In genomic region chr2:200863655-200864205, GRCh38 we compare ENCODE assay signal across 6 cellular contexts. TPM values are rescaled to one million over a fixed set of nuclear protein-coding genes. Genes with fewer than 3 reads are reported as not detected.
DNase-seq lines count a peak whose midpoint lies in the region; ATAC-seq and TF ChIP-seq lines count a peak whose summit lies in the region.

No MANE protein-coding gene starts in this region.

- TF ChIP-seq CTCF in GM23338 (conservative IDR thresholded peaks at IDR 0.05; ENCODE audit: low read depth in 2 of 2) (no peak), WERI-Rb-1 (IDR thresholded peaks at IDR 0.05; ENCODE audit: low read depth, low read length) (no peak)

- peaks cover 24% of the 10 kb centered on the region for H3K4me1 ChIP-seq in BLaER1
- H3K4me1 ChIP-seq in GM23338 (ENCODE audit: insufficient read depth): peaks cover 18% of the 10 kb centered on the region

- peak overlapping the region; percentile 99 for H3K27ac Mint-ChIP-seq in GM23338

- H3K9me3 ChIP-seq in BLaER1 (no peaks in the 10 kb centered on the region), WERI-Rb-1 (ENCODE audit: severe bottlenecking) (no peaks in the 10 kb centered on the region)

- peak; percentile 3; the same call in 2 of the 3 replicates for ATAC-seq in GM23338

- peak overlapping the region; percentile 95; the same call in 1 of the 2 replicates for H2AFZ ChIP-seq in GM23338

- peaks cover 31% of the 10 kb centered on the region for H3K36me3 Mint-ChIP-seq in GM23338 (ENCODE audit: low read depth)

- H3K36me3 ChIP-seq in BLaER1 (peaks cover 23% of the 10 kb centered on the region), GM23338 (ENCODE audit: insufficient read depth) (peaks cover 20% of the 10 kb centered on the region), WERI-Rb-1 (peaks cover 50% of the 10 kb centered on the region)

- H4K20me1 ChIP-seq in BLaER1 (peaks cover 50% of the 10 kb centered on the region), GM23338 (replicated peaks; ENCODE audit: insufficient read depth) (peaks cover 14% of the 10 kb centered on the region; the same call in 1 of the 2 replicates)

- H3K9me2 ChIP-seq in GM23338 (ENCODE audit: insufficient read depth): no peaks in the 10 kb centered on the region

- H3K27me3 Mint-ChIP-seq in GM23338 (ENCODE audit: insufficient read depth, low read depth, poor library complexity): peaks cover 7% of the 10 kb centered on the region

- peak overlapping the region; percentile 99 for H3K4me3 Mint-ChIP-seq in GM23338

- no peaks in the 10 kb centered on the region for H3K9me3 Mint-ChIP-seq in GM23338

- peaks cover 17% of the 10 kb centered on the region for H3K4me1 Mint-ChIP-seq in GM23338

- peaks cover 52% of the 10 kb centered on the region for H3K79me2 ChIP-seq in GM23338 (replicated peaks; ENCODE audit: insufficient read depth)

- H3K4me2 ChIP-seq in BLaER1 (peak overlapping the region; percentile 87), GM23338 (peak overlapping the region; percentile 78)

- peak overlapping the region; percentile 100 for H3K9ac ChIP-seq in BLaER1

- no peak for DNase-seq in GM23338 (ENCODE audit: low spot score)
- no peak for DNase-seq in WERI-Rb-1
- DNase-seq in inferior parietal cortex (ENCODE audit: extremely low spot score): peak; percentile 71
- peak; percentile 85 for DNase-seq in ureter (ENCODE audit: low spot score)
- no peak for DNase-seq in GM19240 (ENCODE audit: insufficient read length, low spot score)

- H3K27ac ChIP-seq in BLaER1 (peak overlapping the region; percentile 100), GM23338 (ENCODE audit: low read depth) (peak overlapping the region; percentile 98), WERI-Rb-1 (peak overlapping the region; percentile 99)

- no peaks in the 10 kb centered on the region; the same call in 1 of the 2 replicates for H3F3A ChIP-seq in GM23338 (replicated peaks; ENCODE audit: low read depth)

- H3K4me3 ChIP-seq in BLaER1: peak overlapping the region; percentile 96
- H3K4me3 ChIP-seq in GM23338: peak overlapping the region; percentile 85
- peak overlapping the region; percentile 70 for H3K4me3 ChIP-seq in WERI-Rb-1 (ENCODE audit: low read depth, low read length)

- no peaks in the 10 kb centered on the region for H3K27me3 ChIP-seq in BLaER1
- H3K27me3 ChIP-seq in GM23338 (ENCODE audit: insufficient read depth): no peaks in the 10 kb centered on the region
- no peaks in the 10 kb centered on the region for H3K27me3 ChIP-seq in WERI-Rb-1 (ENCODE audit: insufficient read depth, low read depth, severe bottlenecking)

TF ChIP-seq in GM23338, 12 proteins besides CTCF, POLR2A, EP300 and RAD21 (continues in another document):
- TF ChIP-seq POLR2AphosphoS5 (IDR thresholded peaks at IDR 0.05; ENCODE audit: low read depth) (no peak), EZH2phosphoT487 (IDR thresholded peaks at IDR 0.05; ENCODE audit: unreplicated experiment) (no peak), JUNB (IDR thresholded peaks at IDR 0.05; ENCODE audit: unreplicated experiment) (no peak), ETS1 (IDR thresholded peaks at IDR 0.05) (no peak), ZNF114 (CRISPR knock-in tag; IDR thresholded peaks at IDR 0.05) (no peak), EZH2 (IDR thresholded peaks at IDR 0.05; ENCODE audit: low read depth, unreplicated experiment) (no peak), ZNF331 (CRISPR knock-in tag; IDR thresholded peaks at IDR 0.05; ENCODE audit: low read depth) (no peak), NANOG (IDR thresholded peaks at IDR 0.05; ENCODE audit: borderline replicate concordance) (no peak), STAT1 (IDR thresholded peaks at IDR 0.05; ENCODE audit: unreplicated experiment) (no peak), CREB1 (CRISPR knock-in tag; IDR thresholded peaks at IDR 0.05; ENCODE audit: low read depth) (no peak)
- TF ChIP-seq, protein P1, sequence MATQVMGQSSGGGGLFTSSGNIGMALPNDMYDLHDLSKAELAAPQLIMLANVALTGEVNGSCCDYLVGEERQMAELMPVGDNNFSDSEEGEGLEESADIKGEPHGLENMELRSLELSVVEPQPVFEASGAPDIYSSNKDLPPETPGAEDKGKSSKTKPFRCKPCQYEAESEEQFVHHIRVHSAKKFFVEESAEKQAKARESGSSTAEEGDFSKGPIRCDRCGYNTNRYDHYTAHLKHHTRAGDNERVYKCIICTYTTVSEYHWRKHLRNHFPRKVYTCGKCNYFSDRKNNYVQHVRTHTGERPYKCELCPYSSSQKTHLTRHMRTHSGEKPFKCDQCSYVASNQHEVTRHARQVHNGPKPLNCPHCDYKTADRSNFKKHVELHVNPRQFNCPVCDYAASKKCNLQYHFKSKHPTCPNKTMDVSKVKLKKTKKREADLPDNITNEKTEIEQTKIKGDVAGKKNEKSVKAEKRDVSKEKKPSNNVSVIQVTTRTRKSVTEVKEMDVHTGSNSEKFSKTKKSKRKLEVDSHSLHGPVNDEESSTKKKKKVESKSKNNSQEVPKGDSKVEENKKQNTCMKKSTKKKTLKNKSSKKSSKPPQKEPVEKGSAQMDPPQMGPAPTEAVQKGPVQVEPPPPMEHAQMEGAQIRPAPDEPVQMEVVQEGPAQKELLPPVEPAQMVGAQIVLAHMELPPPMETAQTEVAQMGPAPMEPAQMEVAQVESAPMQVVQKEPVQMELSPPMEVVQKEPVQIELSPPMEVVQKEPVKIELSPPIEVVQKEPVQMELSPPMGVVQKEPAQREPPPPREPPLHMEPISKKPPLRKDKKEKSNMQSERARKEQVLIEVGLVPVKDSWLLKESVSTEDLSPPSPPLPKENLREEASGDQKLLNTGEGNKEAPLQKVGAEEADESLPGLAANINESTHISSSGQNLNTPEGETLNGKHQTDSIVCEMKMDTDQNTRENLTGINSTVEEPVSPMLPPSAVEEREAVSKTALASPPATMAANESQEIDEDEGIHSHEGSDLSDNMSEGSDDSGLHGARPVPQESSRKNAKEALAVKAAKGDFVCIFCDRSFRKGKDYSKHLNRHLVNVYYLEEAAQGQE (IDR thresholded peaks at IDR 0.05; ENCODE audit: unreplicated experiment): no peak

RNA-seq across cellular contexts. Expression of gene CLK1, which starts 0.7 kb away (rescaled TPM):
- total RNA-seq in GM23338 (2014; rRNA removed; shearing (Covaris generic)): 26.7 and 43.3 TPM in 2 replicates
- polyA plus RNA-seq in GM23338 (2016; fragmentation: Nextera tagmentation; extraction: Ambion mirVana): 36.0 and 44.7 TPM in 2 replicates
- total RNA-seq in ureter: 116 TPM

RNA-seq across cellular contexts. Expression of gene PPIL3, which starts 25.1 kb away (rescaled TPM):
- 42.9 and 123 TPM in 2 replicates for total RNA-seq in GM23338 (2014; rRNA removed; shearing (Covaris generic))
- polyA plus RNA-seq in GM23338 (2016; fragmentation: Nextera tagmentation; extraction: Ambion mirVana): 42.1 and 54.0 TPM in 2 replicates
- 30.8 TPM for total RNA-seq in ureter

RNA-seq across cellular contexts. Expression of gene NIF3L1, which starts 25.4 kb away (rescaled TPM):
- 53.0 and 63.9 TPM in 2 replicates for total RNA-seq in GM23338 (2014; rRNA removed; shearing (Covaris generic))
- 62.8 and 70.8 TPM in 2 replicates for polyA plus RNA-seq in GM23338 (2016; fragmentation: Nextera tagmentation; extraction: Ambion mirVana)
- total RNA-seq in ureter: 30.8 TPM

RNA-seq across cellular contexts. Expression of gene BZW1, which starts 52.0 kb away (rescaled TPM):
- 265 and 323 TPM in 2 replicates for total RNA-seq in GM23338 (2014; rRNA removed; shearing (Covaris generic))
- polyA plus RNA-seq in GM23338 (2016; fragmentation: Nextera tagmentation; extraction: Ambion mirVana): 105 and 118 TPM in 2 replicates
- 242 TPM for total RNA-seq in ureter

Comparison
In these comparisons a context has a peak if more than half of its experiments do, and no peak if none do; other contexts are left out.
1. DNase-seq: peak in inferior parietal cortex (single experiment) and ureter (single experiment); none in GM23338 (single experiment), WERI-Rb-1 (single experiment) and GM19240 (single experiment).
2. Peak in every context shown above with its lines, with median percentiles within 50 percentile points of each other: H3K27ac ChIP-seq and H3K4me3 ChIP-seq.